In the genomic region with DNA sequence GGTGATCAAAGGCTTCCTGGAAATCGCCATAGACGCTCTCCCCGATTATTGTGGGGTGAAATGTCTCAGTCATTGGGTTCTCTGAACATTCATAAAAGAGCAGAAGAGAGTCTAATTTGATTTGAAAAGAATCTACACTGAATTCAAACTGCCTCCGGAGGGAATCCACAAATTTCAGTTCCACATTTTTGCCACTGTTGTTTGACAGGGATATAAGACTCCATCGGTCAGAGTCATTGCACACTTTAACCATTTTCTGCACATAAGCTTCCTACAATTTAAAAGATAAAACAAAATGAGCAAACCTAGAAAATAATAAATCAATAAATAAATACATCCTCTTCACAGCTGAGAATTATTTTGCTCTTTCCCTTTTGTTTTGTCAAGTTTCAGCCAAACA, we compare ENCODE assay signal across 9 cellular contexts. TPM values are rescaled to one million over a fixed set of nuclear protein-coding genes. Genes with fewer than 3 reads are reported as not detected.
DNase-seq lines count a peak whose midpoint lies in the region; ATAC-seq and TF ChIP-seq lines count a peak whose summit lies in the region.
"Had no signal": no experiment of that assay in that cellular context is flagged by ENCODE, and none has a peak within 500 bp of the region (broad histone marks: within the 10 kb centered on the region; RNA-seq: fewer than 3 reads in every experiment).

No MANE protein-coding gene starts in this region.

- H3K79me1 ChIP-seq in IMR-90 (ENCODE audit: low read depth in 1 of 2, low read length in 2 of 2) = peaks cover 18 to 46% of the 10 kb centered on the region in 2 experiments

- H3K27ac Mint-ChIP-seq in nephron progenitor cell = no peak overlapping the region

- H3K9me3 Mint-ChIP-seq in nephron progenitor cell = no peaks in the 10 kb centered on the region

- no peak overlapping the region for H4K91ac ChIP-seq in IMR-90 (ENCODE audit: insufficient read depth, low read depth, low read length)

- TF ChIP-seq POLR2A in IMR-90 (IDR thresholded peaks at IDR 0.05; ENCODE audit: low read depth, low read length) = no peak

- H3K4me2 ChIP-seq in IMR-90 (ENCODE audit: low read depth, low read length) = peak overlapping the region; percentile 83

- H3K18ac ChIP-seq in IMR-90 (ENCODE audit: low read depth, low read length) = no peak overlapping the region

- H3K4me3 Mint-ChIP-seq in nephron progenitor cell = peak overlapping the region; percentile 94

- no peak overlapping the region for H2BK15ac ChIP-seq in IMR-90 (ENCODE audit: low read depth, low read length)

- H2AK9ac ChIP-seq in IMR-90 (replicated peaks; ENCODE audit: low read depth, low read length, poor library complexity) = no peak overlapping the region

- CTCF ChIA-PET in A673 (lab: Charles Lee) (no interaction called here), IMR-90 (lab: Yijun Ruan, JAX) (no interaction called here)

- H2BK120ac ChIP-seq in IMR-90 (ENCODE audit: low read depth, low read length) = no peak overlapping the region

- peak overlapping the region; percentile 64; the same call in 1 of the 2 replicates for H3K23ac ChIP-seq in IMR-90 (ENCODE audit: low read depth, low read length)

- H3K14ac ChIP-seq in IMR-90 (replicated peaks; ENCODE audit: low read depth, low read length) = peak overlapping the region; percentile 44; the same call in 1 of the 2 replicates

- no peak for TF ChIP-seq RAD21 in IMR-90 (IDR thresholded peaks at IDR 0.05; ENCODE audit: low read length)

- POLR2A ChIA-PET in A673 (lab: Charles Lee; ENCODE audit: low non-redundant PET) = no interaction called here
- POLR2A ChIA-PET in IMR-90 (lab: Charles Lee; ENCODE audit: unreplicated experiment) = no interaction called here

- intact Hi-C loops in A673 (cut with micrococcal nuclease; ENCODE audit: unreplicated experiment) (loop anchor here (2.0 to 5.0 kb wide), 8 partner anchors 67 to 758 kb away; no protein-coding TSS in a partner anchor), IMR-90 (cut with micrococcal nuclease) (loop anchor here (2.0 to 10.0 kb wide), 9 partner anchors 187 to 1615 kb away; no protein-coding TSS in a partner anchor), dorsolateral prefrontal cortex (cut with DNase I) (no loop called here)

- H4K5ac ChIP-seq in IMR-90 (ENCODE audit: low read depth, low read length) = no peak overlapping the region

- no CpG with 5 or more reads among the region's 5 CpGs for WGBS in IMR-90 (ENCODE audit: extremely low coverage in 2 of 2, insufficient read length in 1 of 2), 2 experiments

- H3K4ac ChIP-seq in IMR-90 (ENCODE audit: low read depth, low read length) = 0 out of 2 replicates have a peak overlapping the region, but pooled peaks have one; percentile 16

- peaks cover 11% of the 10 kb centered on the region for H3K4me1 Mint-ChIP-seq in nephron progenitor cell

- H3K4me3 ChIP-seq in A673 (ENCODE audit: low read depth, low read length, poor library complexity, severe bottlenecking) = peak overlapping the region; percentile 68
- peak overlapping the region; percentile 92; the same call in 1 of the 2 replicates for H3K4me3 ChIP-seq in IMR-90 (ENCODE audit: insufficient read depth, low read depth, low read length)
- H3K4me3 ChIP-seq in dorsolateral prefrontal cortex = peak overlapping the region in 57 of 59 donors; percentile 18 to 91 (median 75)

- no peak for ATAC-seq in IMR-90 (ENCODE audit: low read depth)

- H3K36me3 Mint-ChIP-seq in nephron progenitor cell (ENCODE audit: low read depth) = no peaks in the 10 kb centered on the region

- H3K27me3 ChIP-seq in A673 (replicated peaks; ENCODE audit: insufficient read depth, low read depth, low read length, poor library complexity) = no peaks in the 10 kb centered on the region
- H3K27me3 ChIP-seq in IMR-90 (ENCODE audit: control insufficient read depth, insufficient read depth, low read length) = no peaks in the 10 kb centered on the region
- peaks cover 0 to 15% (median 0%) of the 10 kb centered on the region in 45 donors for H3K27me3 ChIP-seq in dorsolateral prefrontal cortex

- dilution Hi-C loops in IMR-90 (cut with HindIII; ENCODE audit: low sequenced_read_pairs, unreplicated experiment) = no loop called here

- H4K8ac ChIP-seq in IMR-90 (ENCODE audit: low read depth in 2 of 2, low read length in 2 of 2) = no peak overlapping the region

- H3K9me1 ChIP-seq in IMR-90 (ENCODE audit: insufficient read depth, low read length) = peaks cover 9% of the 10 kb centered on the region

- H3K27me3 Mint-ChIP-seq in nephron progenitor cell (ENCODE audit: low read depth, poor library complexity) = peaks cover 55% of the 10 kb centered on the region

- in situ Hi-C loops in IMR-90 (cut with MboI; ENCODE audit: low sequenced_read_pairs) = loop anchor here (10.0 to 25.0 kb wide), 3 partner anchors 1145 to 1613 kb away; no protein-coding TSS in a partner anchor

- no TSS peak for BruUV-seq in A673 (replicated peaks; lab: Mats Ljungman, UMichigan)
- BruUV-seq in IMR-90 (replicated peaks; lab: Mats Ljungman, UMichigan) = no TSS peak

- peaks cover 20% of the 10 kb centered on the region; the same call in 1 of the 2 replicates for H4K20me1 ChIP-seq in IMR-90 (ENCODE audit: insufficient read depth, low read length)

- TF ChIP-seq CTCF in A673 (conservative IDR thresholded peaks at IDR 0.05; ENCODE audit: low read depth, low read length) (no peak), IMR-90 (conservative IDR thresholded peaks at IDR 0.05; ENCODE audit: low read depth, low read length) (no peak), dorsolateral prefrontal cortex (IDR thresholded peaks at IDR 0.05 in 54 of 56, conservative IDR thresholded peaks at IDR 0.05 in 2 of 56; ENCODE audit: low read depth in 1 of 56, partially characterized antibody in 56 of 56) (no peak), nephron progenitor cell (IDR thresholded peaks at IDR 0.05) (no peak), GM20000 (IDR thresholded peaks at IDR 0.05; ENCODE audit: extremely low read depth, missing control alignments) (no peak)

- H3K56ac ChIP-seq in IMR-90 (ENCODE audit: extremely low read depth, insufficient read depth, low read length) = no peak overlapping the region

- H2AFZ ChIP-seq in IMR-90 (replicated peaks; ENCODE audit: low read length, poor library complexity) = no peak overlapping the region

- no peak overlapping the region for H2BK20ac ChIP-seq in IMR-90 (ENCODE audit: low read depth, low read length)

- H3K4me1 ChIP-seq in A673 (ENCODE audit: insufficient read depth, low read length, poor library complexity, severe bottlenecking) (peaks cover 27% of the 10 kb centered on the region), IMR-90 (ENCODE audit: control insufficient read depth, insufficient read depth, low read length) (peaks cover 12% of the 10 kb centered on the region)

- DNase-seq in A673 (ENCODE audit: low spot score) = no peak
- no peak for DNase-seq in IMR-90
- no peak for DNase-seq in dorsolateral prefrontal cortex
- DNase-seq in nephron progenitor cell = no peak
- DNase-seq in cortex of kidney (lab: John Stamatoyannopoulos, UW) = no peak
- no peak for DNase-seq in GM20000 (ENCODE audit: low spot score)
- DNase-seq in effector CD8-positive, alpha-beta T cell (lab: John Stamatoyannopoulos, UW) = no peak
- DNase-seq in NCI-H82 treated with DMSO at 0.1 percent for 48 hours (lab: John Stamatoyannopoulos, UW; ENCODE audit: unreplicated experiment) = no peak
- DNase-seq: DMS79 treated with DMSO at 0.1 percent for 48 hours had no signal

- H3K36me3 ChIP-seq in A673 (ENCODE audit: insufficient read depth, low read length, poor library complexity, severe bottlenecking) (peaks cover 48% of the 10 kb centered on the region), IMR-90 (ENCODE audit: control insufficient read depth, insufficient read depth, low read length) (peaks cover 15% of the 10 kb centered on the region)

- H3K9me3 ChIP-seq in A673 (ENCODE audit: low read depth, low read length, poor library complexity, severe bottlenecking) = no peaks in the 10 kb centered on the region
- H3K9me3 ChIP-seq in IMR-90 (ENCODE audit: control insufficient read depth, insufficient read depth, low read length) = no peaks in the 10 kb centered on the region

- no peak overlapping the region for H2BK5ac ChIP-seq in IMR-90 (ENCODE audit: low read depth, low read length, poor library complexity, severe bottlenecking)

- peak overlapping the region; percentile 82 for H3K27ac ChIP-seq in A673 (ENCODE audit: low read depth, low read length, poor library complexity, severe bottlenecking)
- H3K27ac ChIP-seq in IMR-90 (ENCODE audit: insufficient read depth, low read length) = no peak overlapping the region
- peak overlapping the region in 4 of 59 donors; percentile 7 to 96 (median 51) for H3K27ac ChIP-seq in dorsolateral prefrontal cortex

- peak overlapping the region; percentile 87; the same call in 1 of the 2 replicates for H3K9ac ChIP-seq in IMR-90 (ENCODE audit: low read depth, low read length)

- H2AK5ac ChIP-seq in IMR-90 (ENCODE audit: low read depth, low read length) = no peak overlapping the region

TF ChIP-seq in IMR-90, 13 proteins besides CTCF, POLR2A, EP300 and RAD21 (continues in another document):
- TF ChIP-seq SMC3 (IDR thresholded peaks at IDR 0.05; ENCODE audit: low read depth, low read length) (no peak), MXI1 (IDR thresholded peaks at IDR 0.05; ENCODE audit: borderline replicate concordance, low read depth, low read length) (no peak), NFE2L2 (IDR thresholded peaks at IDR 0.05; ENCODE audit: low read depth, low read length) (no peak), MAZ (IDR thresholded peaks at IDR 0.05; ENCODE audit: borderline replicate concordance, low read depth, low read length) (no peak), CHD1 (IDR thresholded peaks at IDR 0.05; ENCODE audit: low read depth, low read length) (no peak), MAFK (IDR thresholded peaks at IDR 0.05; ENCODE audit: low read depth, low read length) (no peak), BHLHE40 (IDR thresholded peaks at IDR 0.05; ENCODE audit: low read depth, low read length) (no peak), RFX5 (IDR thresholded peaks at IDR 0.05; ENCODE audit: low read depth, low read length) (no peak), RCOR1 (IDR thresholded peaks at IDR 0.05; ENCODE audit: insufficient replicate concordance, low read length) (no peak)
- TF ChIP-seq, protein P1, sequence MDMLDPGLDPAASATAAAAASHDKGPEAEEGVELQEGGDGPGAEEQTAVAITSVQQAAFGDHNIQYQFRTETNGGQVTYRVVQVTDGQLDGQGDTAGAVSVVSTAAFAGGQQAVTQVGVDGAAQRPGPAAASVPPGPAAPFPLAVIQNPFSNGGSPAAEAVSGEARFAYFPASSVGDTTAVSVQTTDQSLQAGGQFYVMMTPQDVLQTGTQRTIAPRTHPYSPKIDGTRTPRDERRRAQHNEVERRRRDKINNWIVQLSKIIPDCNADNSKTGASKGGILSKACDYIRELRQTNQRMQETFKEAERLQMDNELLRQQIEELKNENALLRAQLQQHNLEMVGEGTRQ (IDR thresholded peaks at IDR 0.05; ENCODE audit: low read depth, low read length) = no peak

RNA-seq across cellular contexts. Expression of a gene that starts 2.3 kb away (rescaled TPM):
- total RNA-seq in A673 (2021) (36.9 and 37.1 TPM in 2 replicates), IMR-90 (2012; rRNA removed) (10.8 and 16.9 TPM in 2 replicates), dorsolateral prefrontal cortex (1 to 10 TPM in 119 of 120 experiments, under 1 TPM in 1; 0.85 to 6.9 (median 2.3) TPM)
- 3.5 and 3.9 TPM in 2 replicates for polyA plus RNA-seq in IMR-90 (2012; rRNA removed)
- polyA plus RNA-seq in IMR-90 (2012; cell fraction: cytosol; rRNA removed) = 1.6 and 2.1 TPM in 2 replicates
- polyA plus RNA-seq in IMR-90 (2012; cell fraction: nucleus; rRNA removed; ENCODE audit: low replicate concordance) = 6.7 and 15.5 TPM in 2 replicates

Comparison
In these comparisons a context has a peak if more than half of its experiments do, and no peak if none do; other contexts are left out.
1. intact Hi-C loops: an anchor here in A673 (2.0 to 5.0 kb wide) and IMR-90 (2.0 to 10.0 kb wide); none called in dorsolateral prefrontal cortex.